In genomic region chr5:78519198-78519941, GRCh38 we compare ENCODE assay signal across 12 cellular contexts.
DNase-seq lines count a peak whose midpoint lies in the region; ATAC-seq, FAIRE-seq and TF ChIP-seq lines count a peak whose summit lies in the region.
"Had no signal": no experiment of that assay in that cellular context is flagged by ENCODE, and none has a peak within 500 bp of the region (broad histone marks: within the 10 kb centered on the region; RNA-seq: fewer than 3 reads in every experiment).

No MANE protein-coding gene starts in this region.

- POLR2A ChIA-PET in A549 (lab: Yijun Ruan, JAX), result interaction anchor here (1.3 kb wide), 1 partner anchor 8 kb away, joined by 5 read pairs; no protein-coding TSS in a partner anchor

- no peaks in the 10 kb centered on the region for H3K36me3 ChIP-seq in duodenal mucosa (ENCODE audit: control insufficient read depth in 1 of 2, insufficient read depth in 2 of 2, low read length in 2 of 2)
- H3K36me3 ChIP-seq in osteoblast (ENCODE audit: insufficient read depth, low read length), result no peaks in the 10 kb centered on the region
- no peaks in the 10 kb centered on the region for H3K36me3 ChIP-seq in thyroid gland

- peak overlapping the region in 1 of 2 donors; percentile 22 for H3K9ac ChIP-seq in duodenal mucosa (ENCODE audit: low read depth in 1 of 2, low read length in 2 of 2)

- H3K9me3 Mint-ChIP-seq in activated naive CD4-positive, alpha-beta T cell treated with anti-CD3 and anti-CD28 coated beads, Interleukin-2, amount 50 U/mL, for 72 hours, result no peaks in the 10 kb centered on the region
- H3K9me3 Mint-ChIP-seq: memory B cell had no signal

- H3K36me3 Mint-ChIP-seq in activated naive CD4-positive, alpha-beta T cell treated with anti-CD3 and anti-CD28 coated beads, Interleukin-2, amount 50 U/mL, for 72 hours, result peaks cover 0 to 4% of the 10 kb centered on the region in 2 donors

- peaks cover 38% of the 10 kb centered on the region for H3K79me2 ChIP-seq in osteoblast (ENCODE audit: insufficient read depth, low read length)

- H3K9me3 ChIP-seq in A549, result no peaks in the 10 kb centered on the region
- H3K9me3 ChIP-seq in duodenal mucosa (ENCODE audit: control insufficient read depth in 1 of 2, low read length in 2 of 2), result no peaks in the 10 kb centered on the region
- no peaks in the 10 kb centered on the region for H3K9me3 ChIP-seq in osteoblast (ENCODE audit: low read depth, low read length)
- no peaks in the 10 kb centered on the region for H3K9me3 ChIP-seq in thyroid gland

- TF ChIP-seq EP300 in A549 (IDR thresholded peaks at IDR 0.05), result no peak

- TF ChIP-seq POLR2A in A549 (IDR thresholded peaks at IDR 0.05; ENCODE audit: low read length) (no peak), thyroid gland (IDR thresholded peaks at IDR 0.05) (no peak)

- no peak overlapping the region for H3K27ac Mint-ChIP-seq in activated naive CD4-positive, alpha-beta T cell treated with anti-CD3 and anti-CD28 coated beads, Interleukin-2, amount 50 U/mL, for 72 hours
- H3K27ac Mint-ChIP-seq: memory B cell had no signal

- H2AFZ ChIP-seq in osteoblast (ENCODE audit: low read length), result no peak overlapping the region

- 85% methylated on average over 9 of the region's 9 CpGs for WGBS in A549 (ENCODE audit: missing lambda C conversion rate)
- WGBS in thyroid gland, 2 donors, result 92 to 93% methylated on average over 8 to 9 of the region's 9 CpGs

- H3K27me3 ChIP-seq in duodenal mucosa (ENCODE audit: control insufficient read depth in 1 of 2, insufficient read depth in 2 of 2, low read length in 2 of 2) (no peaks in the 10 kb centered on the region), osteoblast (ENCODE audit: insufficient read depth, low read length) (no peaks in the 10 kb centered on the region), thyroid gland (no peaks in the 10 kb centered on the region)

- no peak for TF ChIP-seq RAD21 in A549 (conservative IDR thresholded peaks at IDR 0.05 in 1 of 2, IDR thresholded peaks at IDR 0.05 in 1 of 2)

- DNase-seq in A549 (ENCODE audit: low read depth in 1 of 2, low spot score in 1 of 2) (no peak), osteoblast (ENCODE audit: insufficient read length, low spot score, missing footprints) (no peak), LoVo (ENCODE audit: low spot score) (no peak), thyroid gland (no peak)
- peak; percentile 51 for DNase-seq in Jurkat, Clone E6-1 (ENCODE audit: low read depth, low spot score)
- DNase-seq in activated naive CD4-positive, alpha-beta T cell treated with anti-CD3 and anti-CD28 coated beads, Interleukin-2, amount 50 U/mL, for 72 hours (ENCODE audit: low spot score in 2 of 2), result no peak
- DNase-seq: NCI-H187 had no signal

- H3K27ac ChIP-seq in A549 (peak overlapping the region; percentile 75 to 84), duodenal mucosa (ENCODE audit: low read depth, low read length) (peak overlapping the region; percentile 11), osteoblast (ENCODE audit: low read depth, low read length) (peak overlapping the region; percentile 97), thyroid gland (no peak overlapping the region)

- CTCF ChIA-PET in A549 (lab: Yijun Ruan, JAX), result interaction anchor here (1.2 to 3.6 kb wide), 6 partner anchors 12 to 51 kb away, joined by 3 to 11 read pairs (median 4); no protein-coding TSS in a partner anchor

- no peak for FAIRE-seq in A549 (lab: Jason Lieb, UNC)
- FAIRE-seq: frontal cortex, TTC549 had no signal

- peak; percentile 43 to 58; a peak in 5 of 6 replicates for ATAC-seq in A549
- no peak for ATAC-seq in activated naive CD4-positive, alpha-beta T cell treated with anti-CD3 and anti-CD28 coated beads, Interleukin-2, amount 50 U/mL, for 72 hours
- ATAC-seq in HG02870 (IDR thresholded peaks at IDR 0.05; ENCODE audit: unreplicated experiment), result no peak

- TF ChIP-seq CTCF in A549 (IDR thresholded peaks at IDR 0.05) (no peak), osteoblast (IDR thresholded peaks at IDR 0.05; ENCODE audit: extremely low read depth, low read depth, low read length) (no peak), thyroid gland (IDR thresholded peaks at IDR 0.05) (no peak)

- H3K4me2 ChIP-seq in A549 (peak overlapping the region; percentile 73), osteoblast (ENCODE audit: insufficient read depth, low read length) (peak overlapping the region; percentile 32)

- no peak overlapping the region for H3K4me3 ChIP-seq in A549
- no peak overlapping the region for H3K4me3 ChIP-seq in Jurkat, Clone E6-1 (ENCODE audit: low read length)
- no peak overlapping the region for H3K4me3 ChIP-seq in duodenal mucosa (ENCODE audit: low read depth in 1 of 2, low read length in 2 of 2)
- H3K4me3 ChIP-seq in osteoblast (ENCODE audit: insufficient read depth, low read length), result no peak overlapping the region
- H3K4me3 ChIP-seq in thyroid gland (replicated peaks in 1 of 3), result no peak overlapping the region

- intact Hi-C loops in thyroid gland (cut with DNase I), result no loop called here

- H4K20me1 ChIP-seq in osteoblast (ENCODE audit: insufficient read depth, low read length), result no peaks in the 10 kb centered on the region

- H3K4me1 ChIP-seq in A549, result peaks cover 32% of the 10 kb centered on the region
- H3K4me1 ChIP-seq in duodenal mucosa (ENCODE audit: control insufficient read depth in 1 of 2, insufficient read depth in 2 of 2, low read length in 2 of 2), result peaks cover 53% of the 10 kb centered on the region in 2 donors
- H3K4me1 ChIP-seq in osteoblast (ENCODE audit: insufficient read depth, low read length), result peaks cover 32% of the 10 kb centered on the region
- peaks cover 7 to 12% of the 10 kb centered on the region in 2 donors for H3K4me1 ChIP-seq in thyroid gland

TF ChIP-seq in A549, 52 proteins besides CTCF, POLR2A, EP300 and RAD21:
- no peak for TF ChIP-seq SMC3 (IDR thresholded peaks at IDR 0.05)
- TF ChIP-seq MAZ (IDR thresholded peaks at IDR 0.05; ENCODE audit: borderline replicate concordance, low read depth, low read length), result no peak
- no peak for TF ChIP-seq FOXS1 (CRISPR knock-in tag; IDR thresholded peaks at IDR 0.05)
- TF ChIP-seq, protein P1, sequence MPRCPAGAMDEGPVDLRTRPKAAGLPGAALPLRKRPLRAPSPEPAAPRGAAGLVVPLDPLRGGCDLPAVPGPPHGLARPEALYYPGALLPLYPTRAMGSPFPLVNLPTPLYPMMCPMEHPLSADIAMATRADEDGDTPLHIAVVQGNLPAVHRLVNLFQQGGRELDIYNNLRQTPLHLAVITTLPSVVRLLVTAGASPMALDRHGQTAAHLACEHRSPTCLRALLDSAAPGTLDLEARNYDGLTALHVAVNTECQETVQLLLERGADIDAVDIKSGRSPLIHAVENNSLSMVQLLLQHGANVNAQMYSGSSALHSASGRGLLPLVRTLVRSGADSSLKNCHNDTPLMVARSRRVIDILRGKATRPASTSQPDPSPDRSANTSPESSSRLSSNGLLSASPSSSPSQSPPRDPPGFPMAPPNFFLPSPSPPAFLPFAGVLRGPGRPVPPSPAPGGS (IDR thresholded peaks at IDR 0.05), result no peak
- TF ChIP-seq ESRRA (IDR thresholded peaks at IDR 0.05; ENCODE audit: borderline replicate concordance, low read length), result no peak
- no peak for TF ChIP-seq ZNF302 (CRISPR knock-in tag; IDR thresholded peaks at IDR 0.05)
- no peak for TF ChIP-seq ZSCAN20 (CRISPR knock-in tag; IDR thresholded peaks at IDR 0.05)

Comparison
In these comparisons a context has a peak if more than half of its experiments do, and no peak if none do; other contexts are left out.
1. ATAC-seq: peak in A549 (2 of 2); none in activated naive CD4-positive, alpha-beta T cell treated with anti-CD3 and anti-CD28 coated beads, Interleukin-2, amount 50 U/mL, for 72 hours (0 of 2) and HG02870 (single experiment).
2. H3K27ac ChIP-seq: peak in A549 (2 of 2), duodenal mucosa (single experiment) and osteoblast (single experiment); none in thyroid gland (0 of 3).